Comparison of ENCODE assay signal across 11 cellular contexts in genomic region chr7:129831424-129832058, GRCh38.
A peak's percentile ranks its signal among the peaks of the same experiment; 100 is the strongest.
DNase-seq lines count a peak whose midpoint lies in the region; FAIRE-seq and TF ChIP-seq lines count a peak whose summit lies in the region.
"Had no signal": no experiment of that assay in that cellular context is flagged by ENCODE, and none has a peak within 500 bp of the region (broad histone marks: within the 10 kb centered on the region; RNA-seq: fewer than 3 reads in every experiment).

No MANE protein-coding gene starts in this region.

- peak; percentile 24 for FAIRE-seq in endothelial cell of umbilical vein (lab: Jason Lieb, UNC)

- TF ChIP-seq CTCF in AG04450 (IDR thresholded peaks at IDR 0.05; ENCODE audit: low read depth, low read length) (no peak), endothelial cell of umbilical vein (IDR thresholded peaks at IDR 0.05; ENCODE audit: extremely low read depth in 1 of 2, insufficient read depth in 1 of 2, low read depth in 1 of 2, low read length in 2 of 2) (no peak), colonic mucosa (IDR thresholded peaks at IDR 0.05) (no peak)

- H3K9me3 ChIP-seq in AG04450 (ENCODE audit: control insufficient read depth, insufficient read depth, low read length) = no peaks in the 10 kb centered on the region
- no peaks in the 10 kb centered on the region for H3K9me3 ChIP-seq in endothelial cell of umbilical vein (replicated peaks; ENCODE audit: control insufficient read depth, insufficient read depth, low read length)
- no peaks in the 10 kb centered on the region for H3K9me3 ChIP-seq in colonic mucosa

- H3K4me2 ChIP-seq in endothelial cell of umbilical vein (ENCODE audit: insufficient read depth, low read length) = no peak overlapping the region

- peaks cover 3 to 25% of the 10 kb centered on the region in 2 experiments for H3K36me3 ChIP-seq in endothelial cell of umbilical vein (ENCODE audit: control insufficient read depth in 2 of 2, extremely low read depth in 1 of 2, insufficient read depth in 2 of 2, low read length in 2 of 2)
- H3K36me3 ChIP-seq in colonic mucosa = peaks cover 4% of the 10 kb centered on the region

- peaks cover 2% of the 10 kb centered on the region for H3K4me1 ChIP-seq in endothelial cell of umbilical vein (ENCODE audit: control insufficient read depth, extremely low read depth, insufficient read depth, low read length)
- peaks cover 12% of the 10 kb centered on the region for H3K4me1 ChIP-seq in colonic mucosa

- no peaks in the 10 kb centered on the region for H3K79me2 ChIP-seq in endothelial cell of umbilical vein (ENCODE audit: control insufficient read depth, insufficient read depth, low read length)

- no TSS peak for BruUV-seq in endothelial cell of umbilical vein (replicated peaks; lab: Mats Ljungman, UMichigan)

- H2AFZ ChIP-seq in endothelial cell of umbilical vein (ENCODE audit: low read depth, low read length) = no peak overlapping the region

- dilution Hi-C loops in endothelial cell of umbilical vein (cut with MboI; ENCODE audit: extremely low pct_ligation_motif_present, low sequenced_read_pairs) = no loop called here

- H3K27ac ChIP-seq in AG04450 (ENCODE audit: low read depth, low read length) (peak overlapping the region; percentile 97), endothelial cell of umbilical vein (ENCODE audit: insufficient read depth, low read depth, low read length) (peak overlapping the region; percentile 33), colonic mucosa (no peak overlapping the region)

- intact Hi-C loops in endothelial cell of umbilical vein (cut with micrococcal nuclease) (no loop called here), colonic mucosa (cut with DNase I) (loop anchor here (2.0 kb wide), 1 partner anchor 179 kb away; no protein-coding TSS in a partner anchor)

- CTCF ChIA-PET in AG04450 (lab: Charles Lee) = interaction anchor here (1.3 to 3.8 kb wide), 4 partner anchors 44 to 182 kb away, joined by 3 to 37 read pairs (median 8); no protein-coding TSS in a partner anchor
- CTCF ChIA-PET in endothelial cell of umbilical vein (lab: Charles Lee) = interaction anchor here (0.5 to 8.9 kb wide), 7 partner anchors 9 to 219 kb away, joined by 3 to 130 read pairs (median 8); no protein-coding TSS in a partner anchor

- no peaks in the 10 kb centered on the region for H4K20me1 ChIP-seq in endothelial cell of umbilical vein (replicated peaks; ENCODE audit: control insufficient read depth, extremely low read depth, insufficient read depth, low read length)

- H3K27me3 ChIP-seq in AG04450 (ENCODE audit: control insufficient read depth, insufficient read depth, low read length) (no peaks in the 10 kb centered on the region), endothelial cell of umbilical vein (ENCODE audit: control insufficient read depth in 2 of 2, insufficient read depth in 2 of 2, low read length in 2 of 2) (no peaks in the 10 kb centered on the region), colonic mucosa (no peaks in the 10 kb centered on the region)

- POLR2A ChIA-PET in AG04450 (lab: Yijun Ruan, JAX) = interaction anchor here (0.5 to 1.8 kb wide), 7 partner anchors 14 to 345 kb away, joined by 3 to 11 read pairs (median 5); no protein-coding TSS in a partner anchor
- POLR2A ChIA-PET in endothelial cell of umbilical vein (lab: Charles Lee) = no interaction called here

- no peak for TF ChIP-seq POLR2A in endothelial cell of umbilical vein (IDR thresholded peaks at IDR 0.05; ENCODE audit: low read depth, low read length)

- H3K4me3 ChIP-seq in AG04450 (ENCODE audit: low read depth, low read length) (no peak overlapping the region), endothelial cell of umbilical vein (replicated peaks in 1 of 3; ENCODE audit: insufficient read depth in 1 of 3, low read depth in 1 of 3, low read length in 3 of 3) (no peak overlapping the region), colonic mucosa (no peak overlapping the region)

- no peak overlapping the region for H3K9ac ChIP-seq in endothelial cell of umbilical vein (replicated peaks; ENCODE audit: extremely low read depth, insufficient read depth, low read length)
- H3K9ac ChIP-seq in colonic mucosa (ENCODE audit: low read depth in 2 of 2, low read length in 2 of 2) = no peak overlapping the region

- peak; percentile 88 for DNase-seq in AG04450 (ENCODE audit: low read depth, low spot score)
- DNase-seq in NCI-H2029 treated with DMSO at 0.1 percent for 48 hours (lab: John Stamatoyannopoulos, UW) = peak; percentile 21
- peak; percentile 31 for DNase-seq in endothelial cell of umbilical vein (ENCODE audit: low read depth, low spot score)
- peak; percentile 86 for DNase-seq in myocyte (ENCODE audit: low read depth)
- DNase-seq in activated CD8-positive, alpha-beta memory T cell treated with anti-CD3 and anti-CD28 coated beads, Interleukin-2, amount 50 U/mL, for 4 hours = no peak
- no peak for DNase-seq in colonic mucosa
- no peak for DNase-seq in cerebellar cortex (ENCODE audit: low spot score)
- no peak for DNase-seq in NCI-H146 treated with DMSO at 0.1 percent for 48 hours (lab: John Stamatoyannopoulos, UW; ENCODE audit: unreplicated experiment)
- DNase-seq: DMS153, GOT3, NCI-H2081 had no signal

- no peaks in the 10 kb centered on the region for H3K9me1 ChIP-seq in endothelial cell of umbilical vein (replicated peaks; ENCODE audit: control insufficient read depth, extremely low read depth, insufficient read depth, low read length)

TF ChIP-seq in endothelial cell of umbilical vein, 7 proteins besides CTCF, POLR2A, EP300 and RAD21:
- peak; percentile 31 for TF ChIP-seq JUN (IDR thresholded peaks at IDR 0.05; ENCODE audit: borderline replicate concordance, insufficient read depth, insufficient read length, low read depth)
- no peak for TF ChIP-seq GATA2 (IDR thresholded peaks at IDR 0.05; ENCODE audit: insufficient read depth, insufficient read length, low read depth, low read length)

Comparison
In these comparisons a context has a peak if more than half of its experiments do, and no peak if none do; other contexts are left out.
1. DNase-seq: peak in AG04450 (single experiment), NCI-H2029 treated with DMSO at 0.1 percent for 48 hours (single experiment), endothelial cell of umbilical vein (single experiment) and myocyte (single experiment); none in activated CD8-positive, alpha-beta memory T cell treated with anti-CD3 and anti-CD28 coated beads, Interleukin-2, amount 50 U/mL, for 4 hours (single experiment), colonic mucosa (single experiment), cerebellar cortex (single experiment) and NCI-H146 treated with DMSO at 0.1 percent for 48 hours (single experiment).